In the genomic region with DNA sequence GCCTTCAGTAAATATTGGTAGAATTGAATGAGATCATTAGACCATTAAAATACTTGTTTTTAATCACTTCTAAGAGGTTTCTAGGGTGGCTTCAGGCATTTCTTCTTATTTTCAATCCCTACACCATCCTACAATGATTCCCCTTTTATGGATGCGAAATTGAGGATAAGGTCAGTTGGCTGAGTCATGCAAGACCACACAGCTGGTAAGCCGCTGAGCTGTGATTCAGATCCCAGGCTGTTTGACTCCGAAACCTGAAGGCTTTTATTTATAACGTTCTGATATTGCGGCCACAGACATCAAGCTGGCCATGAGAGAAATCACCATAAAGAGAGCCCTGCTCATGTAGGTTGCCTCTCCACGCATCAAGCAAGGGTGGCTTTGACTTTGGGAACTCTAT, we compare ENCODE assay signal across 21 cellular contexts.
A peak's percentile ranks its signal among the peaks of the same experiment; 100 is the strongest.
DNase-seq lines count a peak whose midpoint lies in the region; FAIRE-seq lines count a peak whose summit lies in the region.
"Had no signal": no experiment of that assay in that cellular context is flagged by ENCODE, and none has a peak within 500 bp of the region (broad histone marks: within the 10 kb centered on the region; RNA-seq: fewer than 3 reads in every experiment).

No MANE protein-coding gene starts in this region.

- no peak for FAIRE-seq in HTR-8/SVneo (lab: Jason Lieb, UNC)
- FAIRE-seq: GM12878, H1 had no signal

- no peaks in the 10 kb centered on the region for H3K36me3 ChIP-seq in mucosa of stomach (ENCODE audit: control insufficient read depth, insufficient read depth, low read length)
- H3K36me3 ChIP-seq: cardiac muscle cell, uterus had no signal

- H3K27me3 ChIP-seq in mucosa of stomach (ENCODE audit: control insufficient read depth, insufficient read depth, low read length) = no peaks in the 10 kb centered on the region
- H3K27me3 ChIP-seq: cardiac muscle cell, uterus had no signal

- DNase-seq in AG08396 (ENCODE audit: low spot score) (peak; percentile 61), LHCN-M2 (ENCODE audit: low read depth) (peak; percentile 55), dedifferentiated amniotic fluid mesenchymal stem cell (ENCODE audit: extremely low spot score) (peak; percentile 26), SKM-1 treated with dmso at 0.1 percent for 144 hours (lab: John Stamatoyannopoulos, UW; ENCODE audit: unreplicated experiment) (no peak), HTR-8/SVneo (ENCODE audit: insufficient read length, low spot score) (no peak), HPDE6-E6E7 (ENCODE audit: extremely low spot score) (no peak)
- no peak for DNase-seq in activated T-cell treated with anti-CD3 and anti-CD28 coated beads, Interleukin-2, amount 50 U/mL, for 1 hour
- DNase-seq: ACHN; activated CD4-positive, alpha-beta T cell treated with anti-CD3 and anti-CD28 coated beads, Interleukin-2, amount 50 U/mL, for 4 hours; activated T-cell treated with anti-CD3 and anti-CD28 coated beads, Interleukin-2, amount 50 U/mL, for 24 hours; COR-L47; effector CD8-positive, alpha-beta T cell; NCI-H187 treated with DMSO at 0.1 percent for 48 hours; NCI-H524; retina; stimulated activated naive CD8-positive, alpha-beta T cell treated with anti-CD3 and anti-CD28 coated beads, Interleukin-15, amount 100 ng/mL, for 72 hours had no signal

- H3K4me1 ChIP-seq in mucosa of stomach (ENCODE audit: control insufficient read depth, insufficient read depth, low read length) = no peaks in the 10 kb centered on the region
- H3K4me1 ChIP-seq: uterus had no signal

- H3K4me3 ChIP-seq in mucosa of stomach (ENCODE audit: low read length) = no peak overlapping the region
- H3K4me3 ChIP-seq: cardiac muscle cell, GM12878, uterus had no signal

- H3K9me3 ChIP-seq in mucosa of stomach (ENCODE audit: control insufficient read depth, low read length) = no peaks in the 10 kb centered on the region

- peak overlapping the region; percentile 25 for H3K9ac ChIP-seq in mucosa of stomach (ENCODE audit: low read length)

Comparison
In these comparisons a context has a peak if more than half of its experiments do, and no peak if none do; other contexts are left out.
1. DNase-seq: peak in AG08396 (single experiment), LHCN-M2 (single experiment) and dedifferentiated amniotic fluid mesenchymal stem cell (single experiment); none in activated T-cell treated with anti-CD3 and anti-CD28 coated beads, Interleukin-2, amount 50 U/mL, for 1 hour (single experiment), SKM-1 treated with dmso at 0.1 percent for 144 hours (single experiment), HTR-8/SVneo (single experiment) and HPDE6-E6E7 (single experiment).